ENCODE assay signal across 8 cellular contexts in genomic region chr1:156740679-156741612, GRCh38. TPM values are rescaled to one million over a fixed set of nuclear protein-coding genes. Genes with fewer than 3 reads are reported as not detected.
DNase-seq lines count a peak whose midpoint lies in the region; ATAC-seq and TF ChIP-seq lines count a peak whose summit lies in the region.

TSS of gene MRPL24 (minus strand) at chr1:156741088. CDS start at chr1:156738704, 2,384 bp downstream.

- H3K9me2 ChIP-seq in GM23248 (ENCODE audit: insufficient read depth): no peaks in the 10 kb centered on the region

- peak within 1 kb of the TSS; percentile 66 for H3K9ac ChIP-seq in DND-41 (ENCODE audit: low read depth, low read length)
- peak within 1 kb of the TSS; percentile 86 for H3K9ac ChIP-seq in GM23248

- intact Hi-C loops in activated T-helper 1 cell treated with anti-CD3 and anti-CD28 coated beads, Interleukin-12 subunit alpha, Interleukin-12 subunit beta, Interleukin-2, Interleukin-4 antibody, amounts not matched to agents 30 ng/mL and 10 ng/mL and 1 ng/mL, durations not matched to agents 14 hours and 24 hours and 36 hours (cut with micrococcal nuclease): loop anchor here (1.0 to 10.0 kb wide), 9 partner anchors 10 to 884 kb away; partner anchors contain the start of genes CCT3, ETV3, GON4L and HDGF
- intact Hi-C loops in esophagus squamous epithelium (cut with DNase I): no loop called here

- TF ChIP-seq POLR2A in esophagus squamous epithelium (IDR thresholded peaks at IDR 0.05): peak in 2 of 4 donors; percentile 31 to 54

- peaks cover 72% of the 10 kb centered on the region for H3K36me3 ChIP-seq in DND-41 (ENCODE audit: insufficient read depth, low read length)
- H3K36me3 ChIP-seq in GM23248 (ENCODE audit: low read depth): 0 out of 2 replicates have a peak, but pooled peaks cover 15% of the 10 kb centered on the region
- peaks cover 34 to 66% (median 41%) of the 10 kb centered on the region in 3 donors for H3K36me3 ChIP-seq in esophagus squamous epithelium

- H3K79me2 ChIP-seq in DND-41 (ENCODE audit: insufficient read depth, low read length) (peaks cover 42% of the 10 kb centered on the region), GM23248 (ENCODE audit: insufficient read depth) (peaks cover 71% of the 10 kb centered on the region)

- H3K9me3 Mint-ChIP-seq in activated T-helper 1 cell treated with anti-CD3 and anti-CD28 coated beads, Interleukin-12 subunit alpha, Interleukin-12 subunit beta, Interleukin-2, Interleukin-4 antibody, amounts not matched to agents 30 ng/mL and 10 ng/mL and 1 ng/mL, durations not matched to agents 14 hours and 24 hours and 36 hours: no peaks in the 10 kb centered on the region

- H2AFZ ChIP-seq in DND-41 (ENCODE audit: low read depth, low read length) (peak within 1 kb of the TSS; percentile 75), GM23248 (peak within 1 kb of the TSS; percentile 66)

- ATAC-seq in DND-41 (ENCODE audit: insufficient read depth, low read depth): peak; percentile 89

- peak within 1 kb of the TSS; percentile 94 for H3K27ac Mint-ChIP-seq in activated T-helper 1 cell treated with anti-CD3 and anti-CD28 coated beads, Interleukin-12 subunit alpha, Interleukin-12 subunit beta, Interleukin-2, Interleukin-4 antibody, amounts not matched to agents 30 ng/mL and 10 ng/mL and 1 ng/mL, durations not matched to agents 14 hours and 24 hours and 36 hours

- no peaks in the 10 kb centered on the region for H3K27me3 Mint-ChIP-seq in activated T-helper 1 cell treated with anti-CD3 and anti-CD28 coated beads, Interleukin-12 subunit alpha, Interleukin-12 subunit beta, Interleukin-2, Interleukin-4 antibody, amounts not matched to agents 30 ng/mL and 10 ng/mL and 1 ng/mL, durations not matched to agents 14 hours and 24 hours and 36 hours (ENCODE audit: insufficient read depth)

- H3K27me3 ChIP-seq in DND-41 (ENCODE audit: insufficient read depth, low read length, poor library complexity) (no peaks in the 10 kb centered on the region), GM23248 (replicated peaks; ENCODE audit: insufficient read depth) (no peaks in the 10 kb centered on the region), esophagus squamous epithelium (no peaks in the 10 kb centered on the region)

- DNase-seq in DND-41: peak; percentile 99
- DNase-seq in GM23248: peak; percentile 99
- peak; percentile 99 for DNase-seq in Kasumi-1 (lab: John Stamatoyannopoulos, UW)
- DNase-seq in RPMI7951 (ENCODE audit: low read depth): peak; percentile 99
- DNase-seq in activated T-helper 1 cell treated with anti-CD3 and anti-CD28 coated beads, Interleukin-12 subunit alpha, Interleukin-12 subunit beta, Interleukin-2, Interleukin-4 antibody, amounts not matched to agents 30 ng/mL and 10 ng/mL and 1 ng/mL, durations not matched to agents 14 hours and 24 hours and 36 hours (ENCODE audit: low spot score): peak; percentile 97
- DNase-seq in esophagus squamous epithelium (lab: John Stamatoyannopoulos, UW): peak; percentile 91
- peak; percentile 100 for DNase-seq in myocyte (ENCODE audit: low read depth)
- peak; percentile 86 to 96 for DNase-seq in stimulated activated CD8-positive, alpha-beta memory T cell treated with anti-CD3 and anti-CD28 coated beads, Interleukin-7, amount 100 ng/mL, for 48 hours (ENCODE audit: extremely low read depth in 1 of 2, low read depth in 1 of 2)

- in situ Hi-C loops in GM23248 (cut with MboI): no loop called here

- H3K27ac ChIP-seq in DND-41 (ENCODE audit: low read length) (peak within 1 kb of the TSS; percentile 79), GM23248 (peak within 1 kb of the TSS; percentile 62), esophagus squamous epithelium (peak within 1 kb of the TSS; percentile 76 to 95 (median 92))

- TF ChIP-seq CTCF in DND-41 (IDR thresholded peaks at IDR 0.05; ENCODE audit: borderline replicate concordance, extremely low read depth, low read length, poor library complexity, severe bottlenecking): no peak
- TF ChIP-seq CTCF in esophagus squamous epithelium (IDR thresholded peaks at IDR 0.05): peak in 1 of 6 experiments; percentile 18

- peaks cover 22% of the 10 kb centered on the region for H3F3A ChIP-seq in GM23248 (ENCODE audit: insufficient read depth)

- peaks cover 54% of the 10 kb centered on the region for H3K4me1 Mint-ChIP-seq in activated T-helper 1 cell treated with anti-CD3 and anti-CD28 coated beads, Interleukin-12 subunit alpha, Interleukin-12 subunit beta, Interleukin-2, Interleukin-4 antibody, amounts not matched to agents 30 ng/mL and 10 ng/mL and 1 ng/mL, durations not matched to agents 14 hours and 24 hours and 36 hours (ENCODE audit: low read depth)

- H3K9me3 ChIP-seq in DND-41 (ENCODE audit: insufficient read depth, low read length, severe bottlenecking): no peaks in the 10 kb centered on the region
- H3K9me3 ChIP-seq in GM23248 (ENCODE audit: low read depth): no peaks in the 10 kb centered on the region
- no peaks in the 10 kb centered on the region for H3K9me3 ChIP-seq in esophagus squamous epithelium

- peaks cover 53% of the 10 kb centered on the region for H3K36me3 Mint-ChIP-seq in activated T-helper 1 cell treated with anti-CD3 and anti-CD28 coated beads, Interleukin-12 subunit alpha, Interleukin-12 subunit beta, Interleukin-2, Interleukin-4 antibody, amounts not matched to agents 30 ng/mL and 10 ng/mL and 1 ng/mL, durations not matched to agents 14 hours and 24 hours and 36 hours (ENCODE audit: low read depth)

- peak within 1 kb of the TSS; percentile 93 for H3K4me3 Mint-ChIP-seq in activated T-helper 1 cell treated with anti-CD3 and anti-CD28 coated beads, Interleukin-12 subunit alpha, Interleukin-12 subunit beta, Interleukin-2, Interleukin-4 antibody, amounts not matched to agents 30 ng/mL and 10 ng/mL and 1 ng/mL, durations not matched to agents 14 hours and 24 hours and 36 hours

- H3K4me1 ChIP-seq in DND-41 (ENCODE audit: insufficient read depth, low read length) (peaks cover 37% of the 10 kb centered on the region), GM23248 (ENCODE audit: insufficient read depth) (peaks cover 22% of the 10 kb centered on the region), esophagus squamous epithelium (peaks cover 7 to 54% (median 23%) of the 10 kb centered on the region in 3 donors)

- H3K4me2 ChIP-seq in DND-41 (ENCODE audit: insufficient read depth, low read length) (peak within 1 kb of the TSS; percentile 72), GM23248 (ENCODE audit: unreplicated experiment) (peak within 1 kb of the TSS; percentile 84)

- peak within 1 kb of the TSS; percentile 70 to 72 for H3K4me3 ChIP-seq in DND-41 (ENCODE audit: low read depth in 1 of 2, low read length in 2 of 2)
- H3K4me3 ChIP-seq in GM23248: peak within 1 kb of the TSS; percentile 91
- H3K4me3 ChIP-seq in esophagus squamous epithelium: peak within 1 kb of the TSS; percentile 50 to 90 (median 83)

- WGBS in GM23248 (ENCODE audit: low coverage in 1 of 2, low lambda C conversion rate in 2 of 2, missing lambda C conversion rate in 2 of 2), 2 experiments: 1 to 3% methylated on average over 42 of the region's 42 CpGs
- WGBS in esophagus squamous epithelium, 2 donors: 1% methylated on average over 19 to 21 of the region's 42 CpGs

- peaks cover 14% of the 10 kb centered on the region for H4K20me1 ChIP-seq in DND-41 (ENCODE audit: insufficient read depth, low read length)
- no peaks in the 10 kb centered on the region for H4K20me1 ChIP-seq in GM23248 (ENCODE audit: insufficient read depth)

RNA-seq across cellular contexts. Expression of gene MRPL24, which starts in this region (rescaled TPM):
- total RNA-seq in GM23248 (2014; rRNA removed; shearing (Covaris generic)): 49.2 and 55.7 TPM in 2 replicates
- 91.4 and 93.7 TPM in 2 replicates for polyA plus RNA-seq in GM23248 (2016; fragmentation: Nextera tagmentation; extraction: Ambion mirVana)
- 57.9 and 68.2 TPM in 2 replicates for total RNA-seq in RPMI7951 (2014; rRNA removed; shearing (Covaris generic))
- 132 and 135 TPM in 2 replicates for total RNA-seq in activated T-helper 1 cell treated with anti-CD3 and anti-CD28 coated beads, Interleukin-12 subunit alpha, Interleukin-12 subunit beta, Interleukin-2, Interleukin-4 antibody, amounts not matched to agents 30 ng/mL and 10 ng/mL and 1 ng/mL, durations not matched to agents 14 hours and 24 hours and 36 hours
- 10 to 100 TPM; 39.5 to 45.8 (median 42.3) TPM for total RNA-seq in esophagus squamous epithelium
- total RNA-seq in myocyte: 60.6 and 65.6 TPM in 2 replicates
- polyA plus RNA-seq in myocyte (2012): 107 TPM

Comparison
In these comparisons a context has a peak if more than half of its experiments do, and no peak if none do; other contexts are left out.
1. Peak in every context shown above with its lines: DNase-seq, ATAC-seq, H3K4me3 ChIP-seq and H3K27ac ChIP-seq.